17 cellular contexts compared by ENCODE assay signal in the genomic region with DNA sequence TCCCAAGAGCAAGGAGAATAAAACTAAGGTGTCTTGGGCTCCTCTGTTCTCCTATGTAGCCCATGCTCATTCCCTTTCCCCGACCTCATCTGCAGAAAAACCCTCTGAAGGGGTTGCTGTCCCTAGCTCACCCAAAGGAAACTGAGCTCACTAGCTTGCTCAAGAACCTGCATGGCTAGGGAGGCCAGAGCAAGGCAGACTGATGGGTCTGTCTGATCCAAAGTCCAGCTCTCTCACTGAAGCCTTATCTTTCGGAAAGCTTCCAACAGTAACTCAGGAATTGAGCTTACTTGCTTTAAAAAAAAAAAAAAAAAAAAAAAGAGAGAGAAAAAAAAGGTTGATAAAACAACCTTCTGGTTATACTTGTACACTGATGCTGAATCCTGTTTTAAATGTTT.
"Had no signal": no experiment of that assay in that cellular context is flagged by ENCODE, and none has a peak within 500 bp of the region (broad histone marks: within the 10 kb centered on the region; RNA-seq: fewer than 3 reads in every experiment).

No MANE protein-coding gene starts in this region.

- H3K9me3 ChIP-seq: esophagus muscularis mucosa, gastroesophageal sphincter, heart left ventricle, left lung, lower lobe of right lung, mucosa of descending colon had no signal

- DNase-seq: dermis blood vessel endothelial cell; dorsolateral prefrontal cortex; effector CD4-positive, alpha-beta T cell; effector memory CD4-positive, alpha-beta T cell; foreskin keratinocyte; heart left ventricle; hippocampal formation; left cardiac atrium; left lung; left ventricle myocardium superior; lower lobe of right lung; mesenchymal stem cell; mucosa of descending colon had no signal

- H3K36me3 Mint-ChIP-seq: mesothelial cell of epicardium had no signal

- H3K36me3 ChIP-seq: esophagus muscularis mucosa, gastroesophageal sphincter, heart left ventricle, left lung, lower lobe of right lung had no signal

- H3K4me1 ChIP-seq: esophagus muscularis mucosa, gastroesophageal sphincter, heart left ventricle, lower lobe of right lung had no signal

- H3K4me3 ChIP-seq: coronary artery, esophagus muscularis mucosa, gastroesophageal sphincter, heart left ventricle, left lung, lower lobe of right lung, mucosa of descending colon had no signal

- H3K4me3 Mint-ChIP-seq: mesothelial cell of epicardium had no signal

- H3K27ac Mint-ChIP-seq: mesothelial cell of epicardium had no signal

- H3K27me3 ChIP-seq: dorsolateral prefrontal cortex, foreskin keratinocyte had no signal
